Comparison of ENCODE assay signal across 8 cellular contexts in genomic region chr1:247936965-247937734, GRCh38. TPM values are rescaled to one million over a fixed set of nuclear protein-coding genes. Genes with fewer than 3 reads are reported as not detected.
DNase-seq lines count a peak whose midpoint lies in the region; ATAC-seq and TF ChIP-seq lines count a peak whose summit lies in the region.
"Not testable (repeated sequence)": the region's sequence is repeated elsewhere in the genome, so short reads cannot be mapped to it uniquely, and the experiment has no call there.

No MANE protein-coding gene starts in this region.

- not testable (repeated sequence) for H3K36me3 Mint-ChIP-seq in nephron (ENCODE audit: low read depth); stimulated activated effector memory CD8-positive, alpha-beta T cell treated with anti-CD3 and anti-CD28 coated beads, Interleukin-12 subunit alpha, Interleukin-12 subunit beta, amount 100 ng/mL, for 72 hours

- ATAC-seq in GM21786 (IDR thresholded peaks at IDR 0.05; ENCODE audit: unreplicated experiment) = peak; percentile 100
- ATAC-seq in foreskin keratinocyte = peak; percentile 97
- ATAC-seq in stimulated activated effector memory CD8-positive, alpha-beta T cell treated with anti-CD3 and anti-CD28 coated beads, Interleukin-12 subunit alpha, Interleukin-12 subunit beta, amount 100 ng/mL, for 72 hours = peak; percentile 98

- H3K27me3 Mint-ChIP-seq in nephron (ENCODE audit: low read depth) = not testable (repeated sequence)

- TF ChIP-seq CTCF in foreskin keratinocyte (conservative IDR thresholded peaks at IDR 0.05) = peak; percentile 72
- peak; percentile 42 to 62 (median 46) for TF ChIP-seq CTCF in nephron (IDR thresholded peaks at IDR 0.05; ENCODE audit: unreplicated experiment in 3 of 3)

- peak overlapping the region in 2 of 3 experiments; percentile 26 to 72 for H3K4me3 Mint-ChIP-seq in nephron
- H3K4me3 Mint-ChIP-seq in stimulated activated effector memory CD8-positive, alpha-beta T cell treated with anti-CD3 and anti-CD28 coated beads, Interleukin-12 subunit alpha, Interleukin-12 subunit beta, amount 100 ng/mL, for 72 hours = peak overlapping the region; percentile 52

- not testable (repeated sequence) for H3K27ac ChIP-seq in foreskin keratinocyte

- H3K27me3 ChIP-seq in foreskin keratinocyte = not testable (repeated sequence)

- peaks cover 18% of the 10 kb centered on the region for H3K9me3 Mint-ChIP-seq in nephron
- not testable (repeated sequence) for H3K9me3 Mint-ChIP-seq in stimulated activated effector memory CD8-positive, alpha-beta T cell treated with anti-CD3 and anti-CD28 coated beads, Interleukin-12 subunit alpha, Interleukin-12 subunit beta, amount 100 ng/mL, for 72 hours

- not testable (repeated sequence) for H3K4me1 ChIP-seq in foreskin keratinocyte

- DNase-seq in ELR (ENCODE audit: low read depth) (peak; percentile 17), HUDEP-2 (lab: John Stamatoyannopoulos, UW; ENCODE audit: unreplicated experiment in 76 of 76) (peak; percentile 16 to 98 (median 92)), SK-N-DZ (ENCODE audit: low spot score) (peak; percentile 66), activated gamma-delta T cell (lab: John Stamatoyannopoulos, UW) (peak; percentile 12), foreskin keratinocyte (peak in 1 of 2 donors; percentile 2)
- peak; percentile 61 to 91 for DNase-seq in stimulated activated effector memory CD8-positive, alpha-beta T cell treated with anti-CD3 and anti-CD28 coated beads, Interleukin-12 subunit alpha, Interleukin-12 subunit beta, amount 100 ng/mL, for 72 hours (ENCODE audit: low spot score in 2 of 2)

- not testable (repeated sequence) for H3K27ac Mint-ChIP-seq in nephron; stimulated activated effector memory CD8-positive, alpha-beta T cell treated with anti-CD3 and anti-CD28 coated beads, Interleukin-12 subunit alpha, Interleukin-12 subunit beta, amount 100 ng/mL, for 72 hours

- H3K4me1 Mint-ChIP-seq in nephron; stimulated activated effector memory CD8-positive, alpha-beta T cell treated with anti-CD3 and anti-CD28 coated beads, Interleukin-12 subunit alpha, Interleukin-12 subunit beta, amount 100 ng/mL, for 72 hours: not testable (repeated sequence)

RNA-seq across cellular contexts. Expression of gene OR2L8, which starts 11.5 kb away (rescaled TPM):
- polyA plus RNA-seq in SK-N-DZ (2014; cell fraction: cytosol; rRNA removed) = not detected in 2 replicates
- not detected in 2 replicates for polyA plus RNA-seq in SK-N-DZ (2014; cell fraction: nucleus; rRNA removed)
- total RNA-seq in foreskin keratinocyte = not detected in 2 replicates
- not detected in 2 replicates for polyA plus RNA-seq in foreskin keratinocyte

RNA-seq across cellular contexts. Expression of gene OR2AJ1, which starts 12.5 kb away (rescaled TPM):
- polyA plus RNA-seq in SK-N-DZ (2014; cell fraction: cytosol; rRNA removed) = not detected in 2 replicates
- not detected in 2 replicates for polyA plus RNA-seq in SK-N-DZ (2014; cell fraction: nucleus; rRNA removed)
- total RNA-seq in foreskin keratinocyte = not detected in 2 replicates
- polyA plus RNA-seq in foreskin keratinocyte = not detected in 2 replicates

RNA-seq across cellular contexts. Expression of gene OR2T8, which starts 17.1 kb away (rescaled TPM):
- polyA plus RNA-seq in SK-N-DZ (2014; cell fraction: cytosol; rRNA removed) = not detected in 2 replicates
- polyA plus RNA-seq in SK-N-DZ (2014; cell fraction: nucleus; rRNA removed) = not detected in 2 replicates
- total RNA-seq in foreskin keratinocyte = not detected in 2 replicates
- not detected in 2 replicates for polyA plus RNA-seq in foreskin keratinocyte

RNA-seq across cellular contexts. Expression of gene OR2AK2, which starts 27.9 kb away (rescaled TPM):
- polyA plus RNA-seq in SK-N-DZ (2014; cell fraction: cytosol; rRNA removed) = not detected in 2 replicates
- not detected in 2 replicates for polyA plus RNA-seq in SK-N-DZ (2014; cell fraction: nucleus; rRNA removed)
- not detected in 2 replicates for total RNA-seq in foreskin keratinocyte
- not detected in 2 replicates for polyA plus RNA-seq in foreskin keratinocyte

RNA-seq across cellular contexts. Expression of gene OR2W3, which starts 41.8 kb away (rescaled TPM):
- not detected in 2 replicates for polyA plus RNA-seq in SK-N-DZ (2014; cell fraction: cytosol; rRNA removed)
- not detected in 2 replicates for polyA plus RNA-seq in SK-N-DZ (2014; cell fraction: nucleus; rRNA removed)
- total RNA-seq in foreskin keratinocyte = not detected in 2 replicates
- not detected in 2 replicates for polyA plus RNA-seq in foreskin keratinocyte
